Comparison of ENCODE assay signal across 22 cellular contexts in the genomic region with DNA sequence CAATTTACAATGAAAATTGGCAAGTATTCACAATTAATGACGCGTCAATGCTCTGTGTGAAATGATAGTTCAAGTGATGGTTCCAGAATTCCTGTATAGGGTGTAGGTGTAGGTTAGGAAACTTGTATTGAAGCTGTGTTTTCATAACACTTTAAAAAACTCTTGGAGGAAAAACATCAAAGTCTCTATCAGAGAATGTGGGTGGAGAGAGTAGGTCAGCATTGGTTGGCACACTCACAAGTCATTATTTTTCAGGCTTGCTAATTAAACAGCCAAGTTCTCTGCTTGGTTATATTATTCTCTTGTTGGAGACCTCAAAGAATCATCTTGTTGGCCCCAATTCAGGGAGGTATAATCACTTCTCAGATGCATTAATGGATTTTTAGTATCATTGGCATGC. TPM values are rescaled to one million over a fixed set of nuclear protein-coding genes. Genes with fewer than 3 reads are reported as not detected.
DNase-seq lines count a peak whose midpoint lies in the region; ATAC-seq and TF ChIP-seq lines count a peak whose summit lies in the region.
"Had no signal": no experiment of that assay in that cellular context is flagged by ENCODE, and none has a peak within 500 bp of the region (broad histone marks: within the 10 kb centered on the region; RNA-seq: fewer than 3 reads in every experiment).

No MANE protein-coding gene starts in this region.

- CTCF ChIA-PET in HEK293 (lab: Yijun Ruan, JAX) = no interaction called here
- CTCF ChIA-PET in mammary epithelial cell (lab: Charles Lee; ENCODE audit: low non-redundant PET) = no interaction called here

- H3K4me2 ChIP-seq in GM23338 = peak overlapping the region; percentile 44; the same call in 1 of the 2 replicates
- no peak overlapping the region for H3K4me2 ChIP-seq in mammary epithelial cell (ENCODE audit: insufficient read depth, low read depth, low read length)

- H3K4me3 ChIP-seq in GM23338 = no peak overlapping the region
- H3K4me3 ChIP-seq in HEK293 (ENCODE audit: low read depth, low read length) = no peak overlapping the region
- H3K4me3 ChIP-seq in mammary epithelial cell (replicated peaks in 1 of 3; ENCODE audit: insufficient read depth in 1 of 3, low read depth in 2 of 3, low read length in 3 of 3) = no peak overlapping the region

- no peaks in the 10 kb centered on the region for H3K36me3 ChIP-seq in GM23338 (ENCODE audit: insufficient read depth)
- no peaks in the 10 kb centered on the region for H3K36me3 ChIP-seq in HEK293 (ENCODE audit: control insufficient read depth in 2 of 2, insufficient read depth in 1 of 2, low read length in 2 of 2)
- no peaks in the 10 kb centered on the region for H3K36me3 ChIP-seq in mammary epithelial cell (ENCODE audit: insufficient read depth, low read length)

- intact Hi-C loops in mammary epithelial cell (cut with micrococcal nuclease) = no loop called here

- H3F3A ChIP-seq in GM23338 (replicated peaks; ENCODE audit: low read depth) = no peaks in the 10 kb centered on the region

- H3K9me2 ChIP-seq in GM23338 (ENCODE audit: insufficient read depth) = no peaks in the 10 kb centered on the region

- H3K9ac ChIP-seq in mammary epithelial cell (ENCODE audit: insufficient read depth, low read length) = no peak overlapping the region

- no peak for ATAC-seq in GM23338
- peak; percentile 41 for ATAC-seq in omental fat pad (ENCODE audit: low FRiP score)
- no peak for ATAC-seq in HG03520 (IDR thresholded peaks at IDR 0.05; ENCODE audit: unreplicated experiment)
- ATAC-seq: Panc1 had no signal

- H3K27ac ChIP-seq in GM23338 (ENCODE audit: low read depth) (no peak overlapping the region), HEK293 (ENCODE audit: extremely low read depth, low read depth, low read length) (no peak overlapping the region), mammary epithelial cell (ENCODE audit: insufficient read depth, low read depth, low read length) (no peak overlapping the region)
- H3K27ac ChIP-seq: RWPE1 had no signal

- no peak overlapping the region for H3K4me3 Mint-ChIP-seq in GM23338
- H3K4me3 Mint-ChIP-seq: CD4-positive, alpha-beta memory T cell had no signal

- peak overlapping the region; percentile 60 for H2AFZ ChIP-seq in GM23338
- H2AFZ ChIP-seq in mammary epithelial cell (ENCODE audit: low read depth, low read length) = peak overlapping the region; percentile 46

- dilution Hi-C loops in mammary epithelial cell (cut with HindIII; ENCODE audit: low sequenced_read_pairs) = no loop called here

- in situ Hi-C loops in mammary epithelial cell (cut with MboI; ENCODE audit: low sequenced_read_pairs in 2 of 2) = no loop called here

- H4K20me1 ChIP-seq in GM23338 (replicated peaks; ENCODE audit: insufficient read depth) = no peaks in the 10 kb centered on the region
- H4K20me1 ChIP-seq in mammary epithelial cell (ENCODE audit: insufficient read depth, low read length) = no peaks in the 10 kb centered on the region

- H3K27me3 Mint-ChIP-seq in GM23338 (ENCODE audit: insufficient read depth, low read depth, poor library complexity) = peaks cover 2% of the 10 kb centered on the region

- H3K27ac Mint-ChIP-seq in GM23338 = peak overlapping the region; percentile 14; the same call in 1 of the 2 replicates
- H3K27ac Mint-ChIP-seq: CD4-positive, alpha-beta memory T cell had no signal

- H3K79me2 ChIP-seq in GM23338 (replicated peaks; ENCODE audit: insufficient read depth) (no peaks in the 10 kb centered on the region), mammary epithelial cell (ENCODE audit: insufficient read depth, low read length) (no peaks in the 10 kb centered on the region)

- POLR2A ChIA-PET in HEK293 (lab: Yijun Ruan, JAX) = no interaction called here

- BruUV-seq in mammary epithelial cell (replicated peaks; lab: Mats Ljungman, UMichigan) = no TSS peak

- TF ChIP-seq CTCF in GM23338 (conservative IDR thresholded peaks at IDR 0.05; ENCODE audit: low read depth in 2 of 2) (no peak), HEK293 (tag by site-specific recombination; IDR thresholded peaks at IDR 0.05) (no peak), mammary epithelial cell (conservative IDR thresholded peaks at IDR 0.05 in 1 of 2, IDR thresholded peaks at IDR 0.05 in 1 of 2; ENCODE audit: extremely low read depth in 1 of 2, insufficient read depth in 1 of 2, low read depth in 1 of 2, low read length in 2 of 2) (no peak), omental fat pad (IDR thresholded peaks at IDR 0.05) (no peak)

- DNase-seq in GM23338 (ENCODE audit: low spot score) (no peak), mammary epithelial cell (no peak), omental fat pad (ENCODE audit: low spot score) (no peak), globus pallidus (ENCODE audit: low spot score) (no peak), SHP77 (lab: John Stamatoyannopoulos, UW) (no peak), NCI-H1092 (lab: John Stamatoyannopoulos, UW) (no peak)
- DNase-seq: Caco-2; CD4-positive, alpha-beta memory T cell; DMS 273 treated with DMSO at 0.1 percent for 48 hours; DMS79; GF-D8; KG1; MM.1S; NCI-H1417; NCI-H187; NCI-H2081 treated with DMSO at 0.1 percent for 48 hours; NCI-H526 treated with DMSO at 0.1 percent for 48 hours; SHP77 treated with DMSO at 0.1 percent for 48 hours had no signal

- H3K9me3 ChIP-seq in HEK293 (ENCODE audit: control insufficient read depth, insufficient read depth, low read depth, low read length) (no peaks in the 10 kb centered on the region), mammary epithelial cell (replicated peaks; ENCODE audit: insufficient read depth, low read length) (no peaks in the 10 kb centered on the region)
- H3K9me3 ChIP-seq: Caco-2 had no signal

- peaks cover 12% of the 10 kb centered on the region for H3K4me1 Mint-ChIP-seq in GM23338
- H3K4me1 Mint-ChIP-seq: CD4-positive, alpha-beta memory T cell had no signal

- 10% methylated on average over 2 of the region's 2 CpGs for WGBS in mammary epithelial cell (ENCODE audit: low coverage, missing lambda C conversion rate)

- peaks cover 7% of the 10 kb centered on the region; the same call in 1 of the 3 replicates for H3K9me3 Mint-ChIP-seq in GM23338
- H3K9me3 Mint-ChIP-seq: CD4-positive, alpha-beta memory T cell had no signal

- H3K27me3 ChIP-seq in GM23338 (ENCODE audit: insufficient read depth) = no peaks in the 10 kb centered on the region
- H3K27me3 ChIP-seq in mammary epithelial cell (ENCODE audit: insufficient read depth, low read length) = no peaks in the 10 kb centered on the region

- 0 out of 3 replicates have a peak, but pooled peaks cover 3% of the 10 kb centered on the region for H3K36me3 Mint-ChIP-seq in GM23338 (ENCODE audit: low read depth)
- H3K36me3 Mint-ChIP-seq: CD4-positive, alpha-beta memory T cell had no signal

- peaks cover 18% of the 10 kb centered on the region for H3K4me1 ChIP-seq in GM23338 (ENCODE audit: insufficient read depth)
- no peaks in the 10 kb centered on the region for H3K4me1 ChIP-seq in HEK293 (ENCODE audit: control insufficient read depth, insufficient read depth, low read length)
- peaks cover 11% of the 10 kb centered on the region for H3K4me1 ChIP-seq in mammary epithelial cell (ENCODE audit: insufficient read depth, low read length)
- H3K4me1 ChIP-seq: Caco-2 had no signal

TF ChIP-seq in GM23338, 12 proteins besides CTCF, POLR2A, EP300 and RAD21 (continues in another document):
- TF ChIP-seq ZNF114 (CRISPR knock-in tag; IDR thresholded peaks at IDR 0.05) (no peak), POLR2AphosphoS5 (IDR thresholded peaks at IDR 0.05; ENCODE audit: low read depth) (no peak), CREB1 (CRISPR knock-in tag; IDR thresholded peaks at IDR 0.05; ENCODE audit: low read depth) (no peak), EZH2phosphoT487 (IDR thresholded peaks at IDR 0.05; ENCODE audit: unreplicated experiment) (no peak), JUNB (IDR thresholded peaks at IDR 0.05; ENCODE audit: unreplicated experiment) (no peak)
- TF ChIP-seq, protein P1, sequence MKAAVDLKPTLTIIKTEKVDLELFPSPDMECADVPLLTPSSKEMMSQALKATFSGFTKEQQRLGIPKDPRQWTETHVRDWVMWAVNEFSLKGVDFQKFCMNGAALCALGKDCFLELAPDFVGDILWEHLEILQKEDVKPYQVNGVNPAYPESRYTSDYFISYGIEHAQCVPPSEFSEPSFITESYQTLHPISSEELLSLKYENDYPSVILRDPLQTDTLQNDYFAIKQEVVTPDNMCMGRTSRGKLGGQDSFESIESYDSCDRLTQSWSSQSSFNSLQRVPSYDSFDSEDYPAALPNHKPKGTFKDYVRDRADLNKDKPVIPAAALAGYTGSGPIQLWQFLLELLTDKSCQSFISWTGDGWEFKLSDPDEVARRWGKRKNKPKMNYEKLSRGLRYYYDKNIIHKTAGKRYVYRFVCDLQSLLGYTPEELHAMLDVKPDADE (IDR thresholded peaks at IDR 0.05) = no peak

TF ChIP-seq in HEK293, 187 proteins besides CTCF, POLR2A, EP300 and RAD21:
- TF ChIP-seq SALL2 (tag by site-specific recombination; IDR thresholded peaks at IDR 0.05; ENCODE audit: borderline replicate concordance) = no peak
- TF ChIP-seq, protein P2, sequence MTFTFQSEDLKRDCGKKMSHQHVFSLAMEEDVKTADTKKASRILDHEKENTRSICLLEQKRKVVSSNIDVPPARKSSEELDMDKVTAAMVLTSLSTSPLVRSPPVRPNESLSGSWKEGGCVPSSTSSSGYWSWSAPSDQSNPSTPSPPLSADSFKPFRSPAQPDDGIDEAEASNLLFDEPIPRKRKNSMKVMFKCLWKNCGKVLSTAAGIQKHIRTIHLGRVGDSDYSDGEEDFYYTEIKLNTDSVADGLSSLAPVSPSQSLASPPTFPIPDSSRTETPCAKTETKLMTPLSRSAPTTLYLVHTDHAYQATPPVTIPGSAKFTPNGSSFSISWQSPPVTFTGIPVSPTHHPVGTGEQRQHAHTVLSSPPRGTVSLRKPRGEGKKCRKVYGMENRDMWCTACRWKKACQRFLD (tag by site-specific recombination; IDR thresholded peaks at IDR 0.05) = no peak
- no peak for TF ChIP-seq ZNF561 (tag by site-specific recombination; IDR thresholded peaks at IDR 0.05; ENCODE audit: borderline replicate concordance)
- 0 out of 2 replicates have a peak, but pooled peaks have one; percentile 28 for TF ChIP-seq EGR2 (tag by site-specific recombination; IDR thresholded peaks at IDR 0.05; ENCODE audit: low read depth)
- TF ChIP-seq ZNF600 (tag by site-specific recombination; IDR thresholded peaks at IDR 0.05) = no peak
- TF ChIP-seq HOXC10 (CRISPR knock-in tag; IDR thresholded peaks at IDR 0.05) = no peak
- TF ChIP-seq ZFHX2 (tag by site-specific recombination; conservative IDR thresholded peaks at IDR 0.05) = peak; percentile 57
- TF ChIP-seq ZNF335 (tag by site-specific recombination; conservative IDR thresholded peaks at IDR 0.05) = no peak

RNA-seq across cellular contexts. Expression of a gene that starts 20.1 kb away (rescaled TPM):
- 92.0 and 97.1 TPM in 2 replicates for total RNA-seq in GM23338 (2014; rRNA removed; shearing (Covaris generic))
- polyA plus RNA-seq in GM23338 (2016; fragmentation: Nextera tagmentation; extraction: Ambion mirVana) (39.1 and 42.1 TPM in 2 replicates), mammary epithelial cell (18.3 TPM)
- total RNA-seq in mammary epithelial cell (100 to 1,000 TPM in 1 of 2 donors, 10 to 100 TPM in 1; 18.8 to 122 TPM), omental fat pad (100 to 1,000 TPM; 248 to 593 (median 409) TPM)
- 9.1 TPM for polyA minus RNA-seq in mammary epithelial cell
